19 cellular contexts compared by ENCODE assay signal in genomic region chr2:198774576-198774975, GRCh38.
"Had no signal": no experiment of that assay in that cellular context is flagged by ENCODE, and none has a peak within 500 bp of the region (broad histone marks: within the 10 kb centered on the region; RNA-seq: fewer than 3 reads in every experiment).

No MANE protein-coding gene starts in this region.

- H3K9me3 ChIP-seq: right atrium auricular region, tibial nerve, vagina had no signal

- H3K4me1 ChIP-seq: right atrium auricular region, tibial nerve, vagina had no signal

- ATAC-seq: activated CD4-positive, alpha-beta T cell treated with anti-CD3 and anti-CD28 coated beads for 36 hours; activated T-cell treated with anti-CD3 and anti-CD28 coated beads, Interleukin-2, amount 50 U/mL, for 4 hours had no signal

- H3K27ac ChIP-seq: epithelial cell of prostate, right atrium auricular region, tibial nerve, vagina had no signal

- H3K27me3 ChIP-seq: right atrium auricular region, tibial nerve, vagina had no signal

- H3K36me3 ChIP-seq: right atrium auricular region, tibial nerve, vagina had no signal

- DNase-seq: activated CD4-positive, alpha-beta memory T cell treated with anti-CD3 and anti-CD28 coated beads, Interleukin-2, amount 10 ng/mL, durations not matched to agents 7 days and 5 days; activated CD4-positive, alpha-beta T cell treated with anti-CD3 and anti-CD28 coated beads for 36 hours; activated effector memory CD4-positive, alpha-beta T cell treated with Interleukin-2 at 50 U/mL for 16 hours; activated naive CD4-positive, alpha-beta T cell treated with anti-CD3 and anti-CD28 coated beads, Interleukin-2, amount 50 U/mL, for 16 hours; activated T-cell treated with anti-CD3 and anti-CD28 coated beads, Interleukin-2, amount 50 U/mL, for 4 hours; foreskin melanocyte; kidney glomerular epithelial cell; mesendoderm; nephron progenitor cell; occipital lobe; small intestine; stimulated activated CD4-positive, alpha-beta T cell treated with anti-CD3 and anti-CD28 coated beads, Interleukin-4, amount 100 ng/mL, for 4 hours; stimulated activated CD8-positive, alpha-beta memory T cell treated with anti-CD3 and anti-CD28 coated beads, Interleukin-4, amount 100 ng/mL, for 48 hours; stimulated activated naive CD4-positive, alpha-beta T cell treated with Interleukin-2 at 50 U/mL for 16 hours; substantia nigra had no signal

- H3K4me3 ChIP-seq: right atrium auricular region, tibial nerve, vagina had no signal
